In the genomic region with DNA sequence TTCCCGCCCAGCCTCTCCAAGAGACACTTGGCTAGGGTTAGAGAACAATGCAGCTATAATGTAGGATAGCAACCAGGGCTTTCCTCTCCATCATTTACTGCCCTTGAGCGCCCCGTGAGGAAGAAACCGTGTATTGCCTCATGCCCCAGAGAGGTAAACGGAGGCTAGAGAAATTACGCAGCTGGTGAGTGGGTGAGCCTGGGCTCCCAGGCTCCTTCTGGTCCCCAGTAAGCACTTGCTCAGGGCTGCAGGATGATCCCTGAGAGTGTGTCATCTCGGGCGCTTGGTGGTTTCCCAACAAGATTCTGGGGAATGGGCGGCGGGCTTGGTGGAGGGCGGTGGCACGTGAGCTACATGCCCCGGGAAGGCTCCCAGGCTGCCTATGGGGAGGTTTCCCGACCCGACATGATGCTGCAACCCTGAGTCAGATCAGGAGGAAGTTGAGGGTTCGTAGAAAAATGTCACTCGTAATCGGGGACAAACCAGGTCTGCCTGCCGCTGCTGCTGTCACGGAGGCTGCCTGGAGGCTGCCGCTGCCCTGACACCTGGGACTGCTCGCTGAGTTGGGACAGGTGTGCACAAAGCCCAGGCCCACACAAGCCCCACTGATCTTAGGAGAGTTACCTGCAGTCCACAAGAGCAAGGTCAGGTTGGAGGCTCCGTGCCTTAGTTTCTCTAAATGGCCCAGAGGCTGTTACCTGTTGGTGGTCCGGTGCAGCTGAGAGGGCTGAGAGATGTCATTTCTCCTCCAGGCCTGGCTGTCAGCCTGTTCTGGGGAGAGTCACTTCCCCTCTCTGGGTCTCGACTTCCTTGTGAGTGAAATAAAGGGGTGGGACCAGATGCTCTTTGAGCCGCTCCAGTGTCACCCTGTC, we compare ENCODE assay signal across 8 cellular contexts. TPM values are rescaled to one million over a fixed set of nuclear protein-coding genes. Genes with fewer than 3 reads are reported as not detected.
DNase-seq lines count a peak whose midpoint lies in the region; ATAC-seq and TF ChIP-seq lines count a peak whose summit lies in the region.

A gene with protein sequence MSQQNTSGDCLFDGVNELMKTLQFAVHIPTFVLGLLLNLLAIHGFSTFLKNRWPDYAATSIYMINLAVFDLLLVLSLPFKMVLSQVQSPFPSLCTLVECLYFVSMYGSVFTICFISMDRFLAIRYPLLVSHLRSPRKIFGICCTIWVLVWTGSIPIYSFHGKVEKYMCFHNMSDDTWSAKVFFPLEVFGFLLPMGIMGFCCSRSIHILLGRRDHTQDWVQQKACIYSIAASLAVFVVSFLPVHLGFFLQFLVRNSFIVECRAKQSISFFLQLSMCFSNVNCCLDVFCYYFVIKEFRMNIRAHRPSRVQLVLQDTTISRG (minus strand): TSS at position 773 of the 872 bp plus-strand sequence. CDS start 14,280 bp downstream, outside the sequence.

- H3K9me3 Mint-ChIP-seq in activated T-helper 2 cell treated with anti-CD3 and anti-CD28 coated beads, Interferon-gamma antibody, Interleukin-2, Interleukin-4, amounts not matched to agents 10 μg/mL and 5 μg/mL and 100 μg/mL, durations not matched to agents 14 hours and 24 hours and 36 hours = no peaks in the 10 kb centered on the region

- ATAC-seq in GM18502 (IDR thresholded peaks at IDR 0.05; ENCODE audit: poor library complexity, unreplicated experiment) (peak; percentile 36), upper lobe of right lung (peak; percentile 66)

- intact Hi-C loops in activated T-helper 2 cell treated with anti-CD3 and anti-CD28 coated beads, Interferon-gamma antibody, Interleukin-2, Interleukin-4, amounts not matched to agents 10 μg/mL and 5 μg/mL and 100 μg/mL, durations not matched to agents 14 hours and 24 hours and 36 hours (cut with micrococcal nuclease) = loop anchor here (1.0 to 2.0 kb wide), 5 partner anchors 16 to 60 kb away; no protein-coding TSS in a partner anchor
- intact Hi-C loops in upper lobe of right lung (cut with DNase I) = no loop called here

- no peaks in the 10 kb centered on the region for H3K27me3 ChIP-seq in upper lobe of right lung

- peak within 1 kb of the TSS; percentile 69 for H3K4me3 Mint-ChIP-seq in activated T-helper 2 cell treated with anti-CD3 and anti-CD28 coated beads, Interferon-gamma antibody, Interleukin-2, Interleukin-4, amounts not matched to agents 10 μg/mL and 5 μg/mL and 100 μg/mL, durations not matched to agents 14 hours and 24 hours and 36 hours (ENCODE audit: low read depth)

- peak within 1 kb of the TSS; percentile 78 for H3K27ac Mint-ChIP-seq in activated T-helper 2 cell treated with anti-CD3 and anti-CD28 coated beads, Interferon-gamma antibody, Interleukin-2, Interleukin-4, amounts not matched to agents 10 μg/mL and 5 μg/mL and 100 μg/mL, durations not matched to agents 14 hours and 24 hours and 36 hours

- H3K4me3 ChIP-seq in upper lobe of right lung = peak within 1 kb of the TSS; percentile 26

- H3K27ac ChIP-seq in upper lobe of right lung = peak within 1 kb of the TSS; percentile 42

- CTCF ChIA-PET in HEK293T (lab: Yijun Ruan, JAX) = interaction anchor here (0.6 to 1.3 kb wide), 9 partner anchors 19 to 115 kb away, joined by 3 to 6 read pairs (median 3); no protein-coding TSS in a partner anchor

- H3K27me3 Mint-ChIP-seq in activated T-helper 2 cell treated with anti-CD3 and anti-CD28 coated beads, Interferon-gamma antibody, Interleukin-2, Interleukin-4, amounts not matched to agents 10 μg/mL and 5 μg/mL and 100 μg/mL, durations not matched to agents 14 hours and 24 hours and 36 hours (ENCODE audit: low read depth) = peaks cover 32% of the 10 kb centered on the region

- no peaks in the 10 kb centered on the region for H3K36me3 Mint-ChIP-seq in activated T-helper 2 cell treated with anti-CD3 and anti-CD28 coated beads, Interferon-gamma antibody, Interleukin-2, Interleukin-4, amounts not matched to agents 10 μg/mL and 5 μg/mL and 100 μg/mL, durations not matched to agents 14 hours and 24 hours and 36 hours (ENCODE audit: low read depth)

- no peaks in the 10 kb centered on the region for H3K4me1 ChIP-seq in upper lobe of right lung

- no peaks in the 10 kb centered on the region for H3K36me3 ChIP-seq in upper lobe of right lung

- TF ChIP-seq CTCF in upper lobe of right lung (IDR thresholded peaks at IDR 0.05) = peak; percentile 31

- no peaks in the 10 kb centered on the region for H3K9me3 ChIP-seq in upper lobe of right lung

- peaks cover 51% of the 10 kb centered on the region for H3K4me1 Mint-ChIP-seq in activated T-helper 2 cell treated with anti-CD3 and anti-CD28 coated beads, Interferon-gamma antibody, Interleukin-2, Interleukin-4, amounts not matched to agents 10 μg/mL and 5 μg/mL and 100 μg/mL, durations not matched to agents 14 hours and 24 hours and 36 hours (ENCODE audit: low read depth)

- POLR2A ChIA-PET in HEK293T (lab: Yijun Ruan, JAX) = no interaction called here

- DNase-seq in HEK293T (ENCODE audit: extremely low spot score) (peak; percentile 43), NOMO-1 (lab: John Stamatoyannopoulos, UW; ENCODE audit: unreplicated experiment in 2 of 2) (peak; percentile 45 to 61), mesenteric fat pad (ENCODE audit: low spot score) (peak; percentile 71), upper lobe of right lung (peak; percentile 59), NCI-H187 (lab: John Stamatoyannopoulos, UW) (no peak), LoVo (ENCODE audit: low spot score) (no peak)
- DNase-seq in activated T-helper 2 cell treated with anti-CD3 and anti-CD28 coated beads, Interferon-gamma antibody, Interleukin-2, Interleukin-4, amounts not matched to agents 10 μg/mL and 5 μg/mL and 100 μg/mL, durations not matched to agents 14 hours and 24 hours and 36 hours (ENCODE audit: low spot score) = peak; percentile 26

TF ChIP-seq in HEK293T, 16 proteins besides CTCF, POLR2A, EP300 and RAD21:
- no peak for TF ChIP-seq ARNT (IDR thresholded peaks at IDR 0.05)
- TF ChIP-seq LEF1 (IDR thresholded peaks at IDR 0.05; ENCODE audit: borderline replicate concordance) = no peak
- TF ChIP-seq FOXK2 (IDR thresholded peaks at IDR 0.05) = no peak
- TF ChIP-seq NFRKB (IDR thresholded peaks at IDR 0.05) = no peak
- no peak for TF ChIP-seq L3MBTL2 (conservative IDR thresholded peaks at IDR 0.05)
- no peak for TF ChIP-seq ELF4 (IDR thresholded peaks at IDR 0.05)
- TF ChIP-seq ZNF384 (IDR thresholded peaks at IDR 0.05) = no peak
- no peak for TF ChIP-seq FOXA1 (IDR thresholded peaks at IDR 0.05)
- TF ChIP-seq SUZ12 (IDR thresholded peaks at IDR 0.05) = no peak
- TF ChIP-seq HDGF (IDR thresholded peaks at IDR 0.05; ENCODE audit: borderline replicate concordance) = no peak
- no peak for TF ChIP-seq FOXM1 (IDR thresholded peaks at IDR 0.05; ENCODE audit: borderline replicate concordance)
- no peak for TF ChIP-seq TARDBP (IDR thresholded peaks at IDR 0.05)
- TF ChIP-seq CTBP1 (IDR thresholded peaks at IDR 0.05; ENCODE audit: borderline replicate concordance) = no peak
- no peak for TF ChIP-seq BHLHE40 (IDR thresholded peaks at IDR 0.05; ENCODE audit: borderline replicate concordance)
- TF ChIP-seq, protein P1, sequence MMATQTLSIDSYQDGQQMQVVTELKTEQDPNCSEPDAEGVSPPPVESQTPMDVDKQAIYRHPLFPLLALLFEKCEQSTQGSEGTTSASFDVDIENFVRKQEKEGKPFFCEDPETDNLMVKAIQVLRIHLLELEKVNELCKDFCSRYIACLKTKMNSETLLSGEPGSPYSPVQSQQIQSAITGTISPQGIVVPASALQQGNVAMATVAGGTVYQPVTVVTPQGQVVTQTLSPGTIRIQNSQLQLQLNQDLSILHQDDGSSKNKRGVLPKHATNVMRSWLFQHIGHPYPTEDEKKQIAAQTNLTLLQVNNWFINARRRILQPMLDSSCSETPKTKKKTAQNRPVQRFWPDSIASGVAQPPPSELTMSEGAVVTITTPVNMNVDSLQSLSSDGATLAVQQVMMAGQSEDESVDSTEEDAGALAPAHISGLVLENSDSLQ (IDR thresholded peaks at IDR 0.05) = no peak
- no peak for TF ChIP-seq SP1 (IDR thresholded peaks at IDR 0.05)

RNA-seq across cellular contexts. Expression of the gene that starts here (rescaled TPM):
- total RNA-seq in activated T-helper 2 cell treated with anti-CD3 and anti-CD28 coated beads, Interferon-gamma antibody, Interleukin-2, Interleukin-4, amounts not matched to agents 10 μg/mL and 5 μg/mL and 100 μg/mL, durations not matched to agents 14 hours and 24 hours and 36 hours = 0.57 and 0.78 TPM in 2 replicates
- 0.22 TPM for total RNA-seq in mesenteric fat pad
- 1.2 TPM for total RNA-seq in upper lobe of right lung

Comparison
In these comparisons a context has a peak if more than half of its experiments do, and no peak if none do; other contexts are left out.
1. Peak in DNase-seq in activated T-helper 2 cell treated with anti-CD3 and anti-CD28 coated beads, Interferon-gamma antibody, Interleukin-2, Interleukin-4, amounts not matched to agents 10 μg/mL and 5 μg/mL and 100 μg/mL, durations not matched to agents 14 hours and 24 hours and 36 hours; RNA of the gene not detected or under 1 TPM.
2. Peak in DNase-seq in mesenteric fat pad; RNA of the gene not detected or under 1 TPM.
3. DNase-seq: peak in HEK293T (single experiment), NOMO-1 (2 of 2) and upper lobe of right lung (single experiment); none in NCI-H187 (0 of 2) and LoVo (single experiment).